In the genomic region with DNA sequence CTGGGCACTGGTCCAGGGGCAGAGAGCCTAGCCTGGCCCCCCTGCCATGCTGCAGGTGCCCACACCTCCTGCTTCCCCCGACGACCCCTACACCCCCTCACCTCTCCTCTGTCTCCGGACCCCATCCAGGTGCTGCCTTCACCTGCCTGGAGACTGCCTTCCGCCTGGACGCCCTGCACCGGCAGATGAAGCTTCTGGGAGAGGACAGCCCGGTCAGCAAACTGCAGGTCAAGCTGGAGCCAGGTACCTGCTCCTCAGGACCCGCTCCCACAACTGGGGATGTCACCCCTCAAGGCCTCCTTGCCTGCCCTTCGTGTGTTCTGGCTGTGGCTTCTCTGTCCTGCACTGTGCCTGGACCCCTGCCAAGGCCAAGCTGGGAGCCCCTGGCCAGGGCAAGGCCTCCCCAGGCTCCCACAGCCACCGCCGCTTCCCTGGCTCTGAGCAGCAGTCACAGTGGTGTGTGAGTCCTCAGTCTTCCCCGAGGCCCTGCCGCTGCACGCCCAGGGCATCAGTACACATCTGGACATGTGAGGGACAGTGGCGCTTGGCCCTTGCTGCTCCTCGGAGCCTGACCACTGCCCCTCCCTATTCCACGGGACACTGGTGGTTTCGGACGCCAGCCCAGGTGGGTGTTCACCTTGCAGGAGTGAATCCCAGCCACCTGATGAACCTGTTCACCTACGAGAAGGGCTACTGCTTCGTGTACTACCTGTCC, we compare ENCODE assay signal across 2 cellular contexts.
TF ChIP-seq lines count a peak whose summit lies in the region.

No MANE protein-coding gene starts in this region.

TF ChIP-seq in SK-N-SH, 30 proteins besides CTCF, POLR2A, EP300 and RAD21 (continued from another document):
- no peak for TF ChIP-seq YY1 (IDR thresholded peaks at IDR 0.05; ENCODE audit: low read depth)
- no peak for TF ChIP-seq POLR2AphosphoS5 (IDR thresholded peaks at IDR 0.05; ENCODE audit: low read depth, low read length)
- no peak for TF ChIP-seq NFIC (IDR thresholded peaks at IDR 0.05; ENCODE audit: borderline replicate concordance)
- TF ChIP-seq TCF12 (IDR thresholded peaks at IDR 0.05), result no peak
- TF ChIP-seq EZH2phosphoT487 (IDR thresholded peaks at IDR 0.05; ENCODE audit: borderline replicate concordance, low read depth), result no peak
- TF ChIP-seq SMC3 (IDR thresholded peaks at IDR 0.05; ENCODE audit: low read depth, low read length), result no peak

TF ChIP-seq in SK-N-SH treated with all-trans-retinoic acid at 6 μM for 48 hours, 23 proteins besides CTCF, POLR2A, EP300 and RAD21:
- TF ChIP-seq, protein P1, sequence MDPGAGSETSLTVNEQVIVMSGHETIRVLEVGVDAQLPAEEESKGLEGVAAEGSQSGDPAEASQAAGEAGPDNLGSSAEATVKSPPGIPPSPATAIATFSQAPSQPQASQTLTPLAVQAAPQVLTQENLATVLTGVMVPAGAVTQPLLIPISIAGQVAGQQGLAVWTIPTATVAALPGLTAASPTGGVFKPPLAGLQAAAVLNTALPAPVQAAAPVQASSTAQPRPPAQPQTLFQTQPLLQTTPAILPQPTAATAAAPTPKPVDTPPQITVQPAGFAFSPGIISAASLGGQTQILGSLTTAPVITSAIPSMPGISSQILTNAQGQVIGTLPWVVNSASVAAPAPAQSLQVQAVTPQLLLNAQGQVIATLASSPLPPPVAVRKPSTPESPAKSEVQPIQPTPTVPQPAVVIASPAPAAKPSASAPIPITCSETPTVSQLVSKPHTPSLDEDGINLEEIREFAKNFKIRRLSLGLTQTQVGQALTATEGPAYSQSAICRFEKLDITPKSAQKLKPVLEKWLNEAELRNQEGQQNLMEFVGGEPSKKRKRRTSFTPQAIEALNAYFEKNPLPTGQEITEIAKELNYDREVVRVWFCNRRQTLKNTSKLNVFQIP (CRISPR knock-in tag; IDR thresholded peaks at IDR 0.05; ENCODE audit: borderline replicate concordance, low read depth), result no peak
- no peak for TF ChIP-seq ZFP3 (CRISPR knock-in tag; IDR thresholded peaks at IDR 0.05)
- TF ChIP-seq ISL1 (CRISPR knock-in tag; IDR thresholded peaks at IDR 0.05), result no peak
- TF ChIP-seq TOX (CRISPR knock-in tag; IDR thresholded peaks at IDR 0.05; ENCODE audit: borderline replicate concordance), result no peak
- TF ChIP-seq, protein P2, sequence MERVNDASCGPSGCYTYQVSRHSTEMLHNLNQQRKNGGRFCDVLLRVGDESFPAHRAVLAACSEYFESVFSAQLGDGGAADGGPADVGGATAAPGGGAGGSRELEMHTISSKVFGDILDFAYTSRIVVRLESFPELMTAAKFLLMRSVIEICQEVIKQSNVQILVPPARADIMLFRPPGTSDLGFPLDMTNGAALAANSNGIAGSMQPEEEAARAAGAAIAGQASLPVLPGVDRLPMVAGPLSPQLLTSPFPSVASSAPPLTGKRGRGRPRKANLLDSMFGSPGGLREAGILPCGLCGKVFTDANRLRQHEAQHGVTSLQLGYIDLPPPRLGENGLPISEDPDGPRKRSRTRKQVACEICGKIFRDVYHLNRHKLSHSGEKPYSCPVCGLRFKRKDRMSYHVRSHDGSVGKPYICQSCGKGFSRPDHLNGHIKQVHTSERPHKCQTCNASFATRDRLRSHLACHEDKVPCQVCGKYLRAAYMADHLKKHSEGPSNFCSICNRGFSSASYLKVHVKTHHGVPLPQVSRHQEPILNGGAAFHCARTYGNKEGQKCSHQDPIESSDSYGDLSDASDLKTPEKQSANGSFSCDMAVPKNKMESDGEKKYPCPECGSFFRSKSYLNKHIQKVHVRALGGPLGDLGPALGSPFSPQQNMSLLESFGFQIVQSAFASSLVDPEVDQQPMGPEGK (CRISPR knock-in tag; IDR thresholded peaks at IDR 0.05; ENCODE audit: borderline replicate concordance), result no peak
- no peak for TF ChIP-seq BACH2 (CRISPR knock-in tag; IDR thresholded peaks at IDR 0.05; ENCODE audit: borderline replicate concordance)
- TF ChIP-seq, protein P3, sequence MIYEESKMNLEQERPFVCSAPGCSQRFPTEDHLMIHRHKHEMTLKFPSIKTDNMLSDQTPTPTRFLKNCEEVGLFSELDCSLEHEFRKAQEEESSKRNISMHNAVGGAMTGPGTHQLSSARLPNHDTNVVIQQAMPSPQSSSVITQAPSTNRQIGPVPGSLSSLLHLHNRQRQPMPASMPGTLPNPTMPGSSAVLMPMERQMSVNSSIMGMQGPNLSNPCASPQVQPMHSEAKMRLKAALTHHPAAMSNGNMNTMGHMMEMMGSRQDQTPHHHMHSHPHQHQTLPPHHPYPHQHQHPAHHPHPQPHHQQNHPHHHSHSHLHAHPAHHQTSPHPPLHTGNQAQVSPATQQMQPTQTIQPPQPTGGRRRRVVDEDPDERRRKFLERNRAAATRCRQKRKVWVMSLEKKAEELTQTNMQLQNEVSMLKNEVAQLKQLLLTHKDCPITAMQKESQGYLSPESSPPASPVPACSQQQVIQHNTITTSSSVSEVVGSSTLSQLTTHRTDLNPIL (CRISPR knock-in tag; IDR thresholded peaks at IDR 0.05; ENCODE audit: low read depth), result no peak
- TF ChIP-seq GLIS3 (CRISPR knock-in tag; IDR thresholded peaks at IDR 0.05), result no peak
- TF ChIP-seq ZNF8 (CRISPR knock-in tag; IDR thresholded peaks at IDR 0.05), result no peak
- TF ChIP-seq PPARA (CRISPR knock-in tag; IDR thresholded peaks at IDR 0.05; ENCODE audit: borderline replicate concordance), result no peak
- no peak for TF ChIP-seq ZNF70 (CRISPR knock-in tag; IDR thresholded peaks at IDR 0.05)
- TF ChIP-seq, protein P4, sequence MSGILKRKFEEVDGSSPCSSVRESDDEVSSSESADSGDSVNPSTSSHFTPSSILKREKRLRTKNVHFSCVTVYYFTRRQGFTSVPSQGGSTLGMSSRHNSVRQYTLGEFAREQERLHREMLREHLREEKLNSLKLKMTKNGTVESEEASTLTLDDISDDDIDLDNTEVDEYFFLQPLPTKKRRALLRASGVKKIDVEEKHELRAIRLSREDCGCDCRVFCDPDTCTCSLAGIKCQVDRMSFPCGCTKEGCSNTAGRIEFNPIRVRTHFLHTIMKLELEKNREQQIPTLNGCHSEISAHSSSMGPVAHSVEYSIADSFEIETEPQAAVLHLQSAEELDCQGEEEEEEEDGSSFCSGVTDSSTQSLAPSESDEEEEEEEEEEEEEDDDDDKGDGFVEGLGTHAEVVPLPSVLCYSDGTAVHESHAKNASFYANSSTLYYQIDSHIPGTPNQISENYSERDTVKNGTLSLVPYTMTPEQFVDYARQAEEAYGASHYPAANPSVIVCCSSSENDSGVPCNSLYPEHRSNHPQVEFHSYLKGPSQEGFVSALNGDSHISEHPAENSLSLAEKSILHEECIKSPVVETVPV (CRISPR knock-in tag; IDR thresholded peaks at IDR 0.05), result no peak
- TF ChIP-seq ZC3H10 (CRISPR knock-in tag; IDR thresholded peaks at IDR 0.05), result no peak
- no peak for TF ChIP-seq TCF4 (CRISPR knock-in tag; IDR thresholded peaks at IDR 0.05; ENCODE audit: borderline replicate concordance)
- TF ChIP-seq ARNTL (CRISPR knock-in tag; IDR thresholded peaks at IDR 0.05; ENCODE audit: borderline replicate concordance, low read depth), result no peak
- TF ChIP-seq OSR1 (CRISPR knock-in tag; IDR thresholded peaks at IDR 0.05), result no peak
- TF ChIP-seq CSDC2 (CRISPR knock-in tag; IDR thresholded peaks at IDR 0.05), result no peak
- no peak for TF ChIP-seq SNAI2 (CRISPR knock-in tag; IDR thresholded peaks at IDR 0.05)
- TF ChIP-seq ZNF565 (CRISPR knock-in tag; conservative IDR thresholded peaks at IDR 0.05; ENCODE audit: low read depth), result no peak
- no peak for TF ChIP-seq ZFP30 (CRISPR knock-in tag; IDR thresholded peaks at IDR 0.05)
